ENCODE assay signal across 10 cellular contexts in the genomic region with DNA sequence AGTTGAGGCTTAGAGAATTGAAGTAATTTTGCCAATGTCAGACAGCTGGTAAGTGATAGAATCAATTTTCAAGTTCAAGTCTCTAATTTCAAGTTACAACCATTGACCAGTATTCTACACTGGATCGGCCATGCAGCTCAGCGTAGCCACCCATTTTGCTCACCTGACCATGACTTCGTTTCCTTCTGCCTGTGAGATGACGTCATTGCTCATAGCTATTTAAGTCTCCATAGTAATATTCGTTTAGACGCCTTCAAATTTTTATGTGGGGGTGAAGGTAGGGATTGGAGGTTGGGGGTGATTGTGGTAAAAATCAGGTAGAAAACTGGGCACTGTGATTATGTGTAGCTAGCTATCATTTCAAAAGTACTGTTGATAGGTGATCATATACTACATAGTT. TPM values are rescaled to one million over a fixed set of nuclear protein-coding genes. Genes with fewer than 3 reads are reported as not detected.
"Had no signal": no experiment of that assay in that cellular context is flagged by ENCODE, and none has a peak within 500 bp of the region (broad histone marks: within the 10 kb centered on the region; RNA-seq: fewer than 3 reads in every experiment).

No MANE protein-coding gene starts in this region.

- FAIRE-seq: H1, H54 had no signal

- DNase-seq: H9, HCEC 1CT, HFFc6, KG1 had no signal

- H3K4me2 ChIP-seq: GM23338 had no signal

- H3K27ac ChIP-seq: HL-60 had no signal

- H2AFZ ChIP-seq: GM23338 had no signal

- ATAC-seq: GM23338 had no signal

- H3K4me3 ChIP-seq: GM23338 had no signal

RNA-seq across cellular contexts. Expression of a gene that starts 5.6 kb away (rescaled TPM):
- total RNA-seq: HT1080 had no signal
- polyA plus RNA-seq: IgD-negative memory B cell had no signal
